ENCODE assay signal across 8 cellular contexts in genomic region chr22:44497904-44498242, GRCh38. TPM values are rescaled to one million over a fixed set of nuclear protein-coding genes. Genes with fewer than 3 reads are reported as not detected.
DNase-seq lines count a peak whose midpoint lies in the region; ATAC-seq and TF ChIP-seq lines count a peak whose summit lies in the region.

RTL6 (minus strand) TSS chr22:44498233; CDS start chr22:44497556, 677 bp downstream.

- H3K27ac Mint-ChIP-seq in activated B cell treated with CpG ODN at 0.5 μM for 24 hours, result no peak within 1 kb of the TSS
- peak within 1 kb of the TSS; percentile 82 for H3K27ac Mint-ChIP-seq in glutamatergic neuron (ENCODE audit: unreplicated experiment)

- CTCF ChIA-PET in activated B cell treated with CpG ODN at 0.5 μM for 24 hours (lab: Charles Lee), result no interaction called here

- peak within 1 kb of the TSS; percentile 77 to 95 for H3K4me3 ChIP-seq in prostate gland

- H3K36me3 ChIP-seq in prostate gland, result no peaks in the 10 kb centered on the region

- no peak for TF ChIP-seq POLR2A in prostate gland (IDR thresholded peaks at IDR 0.05)

- H3K4me3 Mint-ChIP-seq in activated B cell treated with CpG ODN at 0.5 μM for 24 hours (peak within 1 kb of the TSS; percentile 81), glutamatergic neuron (ENCODE audit: unreplicated experiment) (peak within 1 kb of the TSS; percentile 80)

- H3K9me3 Mint-ChIP-seq in activated B cell treated with CpG ODN at 0.5 μM for 24 hours (peaks cover 9% of the 10 kb centered on the region), glutamatergic neuron (ENCODE audit: unreplicated experiment) (peaks cover 23% of the 10 kb centered on the region)

- intact Hi-C loops in activated B cell treated with CpG ODN at 0.5 μM for 24 hours (cut with micrococcal nuclease) (loop anchor here (1.0 to 10.0 kb wide), 3 partner anchors 187 to 543 kb away; partner anchors contain the start of genes PARVG and SAMM50), prostate gland (cut with DNase I) (loop anchor here (5.0 to 10.0 kb wide), 2 partner anchors 136 to 413 kb away; no protein-coding TSS in a partner anchor)

- H3K27me3 Mint-ChIP-seq in activated B cell treated with CpG ODN at 0.5 μM for 24 hours (peaks cover 15% of the 10 kb centered on the region), glutamatergic neuron (ENCODE audit: unreplicated experiment) (peaks cover 13% of the 10 kb centered on the region)

- no peaks in the 10 kb centered on the region for H3K36me3 Mint-ChIP-seq in activated B cell treated with CpG ODN at 0.5 μM for 24 hours (ENCODE audit: low read depth)
- H3K36me3 Mint-ChIP-seq in glutamatergic neuron (ENCODE audit: unreplicated experiment), result peaks cover 25% of the 10 kb centered on the region

- peaks cover 6% of the 10 kb centered on the region for H3K4me1 ChIP-seq in prostate gland (replicated peaks)

- H3K27ac ChIP-seq in prostate gland, result peak within 1 kb of the TSS; percentile 62 to 75

- POLR2A ChIA-PET in activated B cell treated with CpG ODN at 0.5 μM for 24 hours (lab: Charles Lee), result no interaction called here

- DNase-seq in activated B cell treated with CpG ODN at 0.5 μM for 24 hours (no peak), glutamatergic neuron (no peak), prostate gland (ENCODE audit: low spot score) (no peak), NCI-H774 (lab: John Stamatoyannopoulos, UW) (no peak)

- no peaks in the 10 kb centered on the region for H3K27me3 ChIP-seq in prostate gland (replicated peaks; ENCODE audit: insufficient read depth)

- 2% methylated on average over 27 of the region's 49 CpGs for WGBS in prostate gland

- peak; percentile 17 for ATAC-seq in HG02571 (IDR thresholded peaks at IDR 0.05; ENCODE audit: unreplicated experiment)
- no peak for ATAC-seq in activated B cell treated with CpG ODN at 0.5 μM for 24 hours (ENCODE audit: low read depth)
- ATAC-seq in GM21447 (IDR thresholded peaks at IDR 0.05; ENCODE audit: unreplicated experiment), result no peak
- ATAC-seq in GM21528 (IDR thresholded peaks at IDR 0.05; ENCODE audit: low FRiP score, unreplicated experiment), result no peak
- no peak for ATAC-seq in GM21423 (IDR thresholded peaks at IDR 0.05; ENCODE audit: unreplicated experiment)

- no peak for TF ChIP-seq CTCF in activated B cell treated with CpG ODN at 0.5 μM for 24 hours (IDR thresholded peaks at IDR 0.05)
- TF ChIP-seq CTCF in glutamatergic neuron (IDR thresholded peaks at IDR 0.05; ENCODE audit: partially characterized antibody, unreplicated experiment), result no peak
- TF ChIP-seq CTCF in prostate gland (IDR thresholded peaks at IDR 0.05), result no peak

- peaks cover 11% of the 10 kb centered on the region for H3K4me1 Mint-ChIP-seq in activated B cell treated with CpG ODN at 0.5 μM for 24 hours
- H3K4me1 Mint-ChIP-seq in glutamatergic neuron (ENCODE audit: low read depth, unreplicated experiment), result peaks cover 3% of the 10 kb centered on the region

- H3K9me3 ChIP-seq in prostate gland, result no peaks in the 10 kb centered on the region

RNA-seq across cellular contexts. Expression of gene RTL6, which starts in this region (rescaled TPM):
- total RNA-seq in activated B cell treated with CpG ODN at 0.5 μM for 24 hours (6.9 and 7.0 TPM in 2 replicates), glutamatergic neuron (ENCODE audit: unreplicated experiment) (35.0 TPM), prostate gland (10 to 100 TPM; 22.4 to 35.1 TPM)
